ENCODE assay signal across 2 cellular contexts in the genomic region with DNA sequence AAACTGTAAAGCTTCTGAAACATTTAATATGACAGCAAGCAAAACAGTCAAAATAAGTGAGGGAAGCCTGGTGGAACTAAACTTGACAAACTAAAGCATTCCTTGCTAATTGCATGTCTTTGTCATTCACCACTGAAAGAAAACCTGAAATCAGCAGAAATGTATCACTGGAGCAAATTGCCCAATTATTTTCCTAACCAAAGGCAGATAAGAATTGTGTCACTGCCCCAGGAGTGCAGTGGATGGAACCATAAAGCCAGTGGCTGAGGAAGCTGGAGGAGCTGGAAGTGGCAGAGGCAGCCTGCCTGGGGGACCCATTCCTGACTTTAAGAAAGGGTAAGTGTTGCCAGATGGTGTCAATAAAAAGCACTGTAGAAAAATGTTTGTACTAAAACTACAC.
TF ChIP-seq lines count a peak whose summit lies in the region.

No MANE protein-coding gene starts in this region.

TF ChIP-seq in HEK293, 187 proteins besides CTCF, POLR2A, EP300 and RAD21 (continued from another document and continues in another):
- TF ChIP-seq, protein P1, sequence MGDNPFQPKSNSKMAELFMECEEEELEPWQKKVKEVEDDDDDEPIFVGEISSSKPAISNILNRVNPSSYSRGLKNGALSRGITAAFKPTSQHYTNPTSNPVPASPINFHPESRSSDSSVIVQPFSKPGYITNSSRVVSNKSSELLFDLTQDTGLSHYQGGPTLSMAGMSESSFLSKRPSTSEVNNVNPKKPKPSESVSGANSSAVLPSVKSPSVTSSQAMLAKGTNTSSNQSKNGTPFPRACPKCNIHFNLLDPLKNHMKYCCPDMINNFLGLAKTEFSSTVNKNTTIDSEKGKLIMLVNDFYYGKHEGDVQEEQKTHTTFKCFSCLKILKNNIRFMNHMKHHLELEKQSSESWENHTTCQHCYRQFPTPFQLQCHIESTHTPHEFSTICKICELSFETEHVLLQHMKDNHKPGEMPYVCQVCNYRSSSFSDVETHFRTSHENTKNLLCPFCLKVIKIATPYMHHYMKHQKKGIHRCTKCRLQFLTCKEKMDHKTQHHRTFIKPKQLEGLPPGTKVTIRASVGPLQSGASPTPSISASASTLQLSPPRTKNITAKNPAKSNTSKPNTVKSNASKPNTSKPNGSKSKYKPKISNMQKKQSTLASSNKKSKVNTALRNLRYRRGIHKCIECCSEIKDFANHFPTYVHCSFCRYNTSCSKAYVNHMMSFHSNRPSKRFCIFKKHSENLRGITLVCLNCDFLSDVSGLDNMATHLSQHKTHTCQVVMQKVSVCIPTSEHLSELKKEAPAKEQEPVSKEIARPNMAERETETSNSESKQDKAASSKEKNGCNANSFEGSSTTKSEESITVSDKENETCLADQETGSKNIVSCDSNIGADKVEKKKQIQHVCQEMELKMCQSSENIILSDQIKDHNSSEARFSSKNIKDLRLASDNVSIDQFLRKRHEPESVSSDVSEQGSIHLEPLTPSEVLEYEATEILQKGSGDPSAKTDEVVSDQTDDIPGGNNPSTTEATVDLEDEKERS (tag by site-specific recombination; IDR thresholded peaks at IDR 0.05), result no peak
- TF ChIP-seq ZNF404 (tag by site-specific recombination; IDR thresholded peaks at IDR 0.05) (no peak), ZNF302 (tag by site-specific recombination; IDR thresholded peaks at IDR 0.05; ENCODE audit: low read depth) (no peak), ZSCAN23 (tag by site-specific recombination; IDR thresholded peaks at IDR 0.05) (no peak), KLF8 (tag by site-specific recombination; IDR thresholded peaks at IDR 0.05) (no peak), ZNF560 (tag by site-specific recombination; IDR thresholded peaks at IDR 0.05; ENCODE audit: borderline replicate concordance) (no peak), SCRT1 (tag by site-specific recombination; IDR thresholded peaks at IDR 0.05; ENCODE audit: borderline replicate concordance) (no peak), YY2 (tag by site-specific recombination; IDR thresholded peaks at IDR 0.05) (no peak), RBAK (tag by site-specific recombination; IDR thresholded peaks at IDR 0.05) (no peak), ZNF473 (tag by site-specific recombination; IDR thresholded peaks at IDR 0.05) (no peak), KLF7 (tag by site-specific recombination; IDR thresholded peaks at IDR 0.05; ENCODE audit: borderline replicate concordance) (no peak), ZNF37A (tag by site-specific recombination; IDR thresholded peaks at IDR 0.05) (no peak)
- TF ChIP-seq, protein P2, sequence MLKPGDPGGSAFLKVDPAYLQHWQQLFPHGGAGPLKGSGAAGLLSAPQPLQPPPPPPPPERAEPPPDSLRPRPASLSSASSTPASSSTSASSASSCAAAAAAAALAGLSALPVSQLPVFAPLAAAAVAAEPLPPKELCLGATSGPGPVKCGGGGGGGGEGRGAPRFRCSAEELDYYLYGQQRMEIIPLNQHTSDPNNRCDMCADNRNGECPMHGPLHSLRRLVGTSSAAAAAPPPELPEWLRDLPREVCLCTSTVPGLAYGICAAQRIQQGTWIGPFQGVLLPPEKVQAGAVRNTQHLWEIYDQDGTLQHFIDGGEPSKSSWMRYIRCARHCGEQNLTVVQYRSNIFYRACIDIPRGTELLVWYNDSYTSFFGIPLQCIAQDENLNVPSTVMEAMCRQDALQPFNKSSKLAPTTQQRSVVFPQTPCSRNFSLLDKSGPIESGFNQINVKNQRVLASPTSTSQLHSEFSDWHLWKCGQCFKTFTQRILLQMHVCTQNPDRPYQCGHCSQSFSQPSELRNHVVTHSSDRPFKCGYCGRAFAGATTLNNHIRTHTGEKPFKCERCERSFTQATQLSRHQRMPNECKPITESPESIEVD (tag by site-specific recombination; IDR thresholded peaks at IDR 0.05), result peak; percentile 99
- TF ChIP-seq, protein P3, sequence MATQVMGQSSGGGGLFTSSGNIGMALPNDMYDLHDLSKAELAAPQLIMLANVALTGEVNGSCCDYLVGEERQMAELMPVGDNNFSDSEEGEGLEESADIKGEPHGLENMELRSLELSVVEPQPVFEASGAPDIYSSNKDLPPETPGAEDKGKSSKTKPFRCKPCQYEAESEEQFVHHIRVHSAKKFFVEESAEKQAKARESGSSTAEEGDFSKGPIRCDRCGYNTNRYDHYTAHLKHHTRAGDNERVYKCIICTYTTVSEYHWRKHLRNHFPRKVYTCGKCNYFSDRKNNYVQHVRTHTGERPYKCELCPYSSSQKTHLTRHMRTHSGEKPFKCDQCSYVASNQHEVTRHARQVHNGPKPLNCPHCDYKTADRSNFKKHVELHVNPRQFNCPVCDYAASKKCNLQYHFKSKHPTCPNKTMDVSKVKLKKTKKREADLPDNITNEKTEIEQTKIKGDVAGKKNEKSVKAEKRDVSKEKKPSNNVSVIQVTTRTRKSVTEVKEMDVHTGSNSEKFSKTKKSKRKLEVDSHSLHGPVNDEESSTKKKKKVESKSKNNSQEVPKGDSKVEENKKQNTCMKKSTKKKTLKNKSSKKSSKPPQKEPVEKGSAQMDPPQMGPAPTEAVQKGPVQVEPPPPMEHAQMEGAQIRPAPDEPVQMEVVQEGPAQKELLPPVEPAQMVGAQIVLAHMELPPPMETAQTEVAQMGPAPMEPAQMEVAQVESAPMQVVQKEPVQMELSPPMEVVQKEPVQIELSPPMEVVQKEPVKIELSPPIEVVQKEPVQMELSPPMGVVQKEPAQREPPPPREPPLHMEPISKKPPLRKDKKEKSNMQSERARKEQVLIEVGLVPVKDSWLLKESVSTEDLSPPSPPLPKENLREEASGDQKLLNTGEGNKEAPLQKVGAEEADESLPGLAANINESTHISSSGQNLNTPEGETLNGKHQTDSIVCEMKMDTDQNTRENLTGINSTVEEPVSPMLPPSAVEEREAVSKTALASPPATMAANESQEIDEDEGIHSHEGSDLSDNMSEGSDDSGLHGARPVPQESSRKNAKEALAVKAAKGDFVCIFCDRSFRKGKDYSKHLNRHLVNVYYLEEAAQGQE (tag by site-specific recombination; IDR thresholded peaks at IDR 0.05), result no peak

TF ChIP-seq in liver, 16 proteins besides CTCF, POLR2A, EP300 and RAD21 (continued from another document):
- TF ChIP-seq, protein P4, sequence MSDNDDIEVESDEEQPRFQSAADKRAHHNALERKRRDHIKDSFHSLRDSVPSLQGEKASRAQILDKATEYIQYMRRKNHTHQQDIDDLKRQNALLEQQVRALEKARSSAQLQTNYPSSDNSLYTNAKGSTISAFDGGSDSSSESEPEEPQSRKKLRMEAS (IDR thresholded peaks at IDR 0.05), result peak; percentile 58
- TF ChIP-seq HNF4A (conservative IDR thresholded peaks at IDR 0.05) (peak; percentile 65 to 73), TAF1 (conservative IDR thresholded peaks at IDR 0.05) (peak; percentile 83), YY1 (IDR thresholded peaks at IDR 0.05) (peak; percentile 74), RXRA (IDR thresholded peaks at IDR 0.05) (peak; percentile 56 to 76), JUND (IDR thresholded peaks at IDR 0.05) (peak; percentile 16 to 60)
- TF ChIP-seq, protein P5, sequence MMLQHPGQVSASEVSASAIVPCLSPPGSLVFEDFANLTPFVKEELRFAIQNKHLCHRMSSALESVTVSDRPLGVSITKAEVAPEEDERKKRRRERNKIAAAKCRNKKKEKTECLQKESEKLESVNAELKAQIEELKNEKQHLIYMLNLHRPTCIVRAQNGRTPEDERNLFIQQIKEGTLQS (IDR thresholded peaks at IDR 0.05), result peak; percentile 16
